ENCODE assay signal across 8 cellular contexts in the genomic region with DNA sequence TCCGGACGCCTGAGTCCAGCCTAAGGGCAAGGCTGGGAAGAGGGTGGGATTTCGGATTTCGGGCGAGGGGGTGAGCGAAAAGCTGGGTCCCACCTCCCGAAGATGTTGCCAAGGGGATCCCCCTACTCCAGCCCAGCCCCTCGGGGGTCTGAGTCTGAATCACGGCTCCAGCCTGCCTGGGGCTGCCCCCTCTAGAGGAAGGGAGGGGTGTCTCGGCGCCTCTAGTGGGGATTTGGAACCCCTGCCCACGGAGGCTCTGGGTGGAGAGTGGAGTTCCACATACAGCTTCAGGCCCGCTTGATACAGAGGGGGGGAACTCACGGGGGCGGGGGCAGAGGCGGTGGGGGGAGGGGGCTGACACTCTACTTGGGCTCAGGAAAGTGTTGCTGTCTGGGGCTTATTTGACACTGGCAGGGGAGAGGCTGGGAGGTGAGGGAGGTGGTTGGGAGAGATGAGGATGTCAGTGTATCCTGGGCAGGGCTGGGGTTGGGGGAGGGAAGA. TPM values are rescaled to one million over a fixed set of nuclear protein-coding genes. Genes with fewer than 3 reads are reported as not detected.
DNase-seq lines count a peak whose midpoint lies in the region; ATAC-seq and TF ChIP-seq lines count a peak whose summit lies in the region.

No MANE protein-coding gene starts in this region.

- TF ChIP-seq CTCF in AG09309 (IDR thresholded peaks at IDR 0.05; ENCODE audit: control insufficient read depth, insufficient read depth, low read depth, low read length, missing control alignments): peak; percentile 29
- no peak for TF ChIP-seq CTCF in OCI-LY7 (conservative IDR thresholded peaks at IDR 0.05; ENCODE audit: low read length)
- no peak for TF ChIP-seq CTCF in fibroblast of pulmonary artery (IDR thresholded peaks at IDR 0.05; ENCODE audit: low read length, missing control alignments)
- no peak for TF ChIP-seq CTCF in nephron progenitor cell (IDR thresholded peaks at IDR 0.05)

- H4K20me1 ChIP-seq in OCI-LY7 (ENCODE audit: insufficient read depth, low read length): no peaks in the 10 kb centered on the region; the same call in 1 of the 2 replicates

- no peak overlapping the region for H3K27ac ChIP-seq in OCI-LY7 (ENCODE audit: low read depth, low read length, poor library complexity, severe bottlenecking)
- no peak overlapping the region for H3K27ac ChIP-seq in substantia nigra (ENCODE audit: low read depth, low read length, poor library complexity, severe bottlenecking)

- no peaks in the 10 kb centered on the region for H3K9me2 ChIP-seq in OCI-LY7 (ENCODE audit: insufficient read depth, low read length)

- ATAC-seq in HG03469 (IDR thresholded peaks at IDR 0.05; ENCODE audit: unreplicated experiment): no peak
- ATAC-seq in GM19463 (IDR thresholded peaks at IDR 0.05; ENCODE audit: unreplicated experiment): no peak

- no peaks in the 10 kb centered on the region for H3K9me3 ChIP-seq in OCI-LY7 (ENCODE audit: low read length)

- no peak overlapping the region for H2AFZ ChIP-seq in OCI-LY7 (ENCODE audit: low read length)

- no TSS peak for BruUV-seq in OCI-LY7 (replicated peaks; lab: Mats Ljungman, UMichigan)

- no peak for DNase-seq in AG09309 (ENCODE audit: low read depth)
- DNase-seq in OCI-LY7 (ENCODE audit: low spot score): no peak
- no peak for DNase-seq in fibroblast of pulmonary artery (ENCODE audit: low read depth)
- peak; percentile 51 for DNase-seq in nephron progenitor cell
- DNase-seq in activated CD4-positive, alpha-beta T cell treated with anti-CD3 and anti-CD28 coated beads, Interleukin-2, amount 50 U/mL, for 1 hour: no peak
- DNase-seq in substantia nigra (lab: John Stamatoyannopoulos, UW): no peak

- H3K36me3 ChIP-seq in OCI-LY7 (ENCODE audit: insufficient read depth, low read length): no peaks in the 10 kb centered on the region

- peaks cover 58% of the 10 kb centered on the region for H3K4me1 Mint-ChIP-seq in nephron progenitor cell

- intact Hi-C loops in OCI-LY7 (cut with micrococcal nuclease; ENCODE audit: unreplicated experiment): loop anchor here (5.0 kb wide), 1 partner anchor 43 kb away; no protein-coding TSS in a partner anchor

- POLR2A ChIA-PET in OCI-LY7 (lab: Charles Lee): interaction anchor here (0.7 kb wide), 1 partner anchor 8 kb away, joined by 3 read pairs; no protein-coding TSS in a partner anchor

- peak overlapping the region; percentile 88 for H3K4me3 Mint-ChIP-seq in nephron progenitor cell

- peak overlapping the region; percentile 91 for H3K4me3 ChIP-seq in AG09309 (ENCODE audit: control insufficient read depth, low read depth, low read length)
- no peak overlapping the region for H3K4me3 ChIP-seq in OCI-LY7 (ENCODE audit: low read depth, low read length, poor library complexity, severe bottlenecking)
- peak overlapping the region; percentile 95 for H3K4me3 ChIP-seq in fibroblast of pulmonary artery (replicated peaks; ENCODE audit: low read depth, low read length)

- H3K27me3 Mint-ChIP-seq in nephron progenitor cell (ENCODE audit: low read depth, poor library complexity): peaks cover 33% of the 10 kb centered on the region

- no peaks in the 10 kb centered on the region for H3K79me2 ChIP-seq in OCI-LY7 (ENCODE audit: insufficient read depth, low read depth, low read length)

- H3K4me1 ChIP-seq in OCI-LY7 (ENCODE audit: insufficient read depth, low read length, poor library complexity, severe bottlenecking): no peaks in the 10 kb centered on the region

- no peaks in the 10 kb centered on the region for H3K9me3 Mint-ChIP-seq in nephron progenitor cell

- H3K4me2 ChIP-seq in OCI-LY7 (ENCODE audit: low read length): peak overlapping the region; percentile 37; the same call in 1 of the 2 replicates

- H3K27ac Mint-ChIP-seq in nephron progenitor cell: peak overlapping the region; percentile 84

- H3K36me3 Mint-ChIP-seq in nephron progenitor cell (ENCODE audit: low read depth): no peaks in the 10 kb centered on the region

- CTCF ChIA-PET in OCI-LY7 (lab: Charles Lee; ENCODE audit: unreplicated experiment): no interaction called here

RNA-seq across cellular contexts. Expression of a gene that starts 0.7 kb away (rescaled TPM):
- not detected in 2 replicates for total RNA-seq in OCI-LY7 (2014; rRNA removed; shearing (Covaris generic))
- not detected in 2 replicates for total RNA-seq in OCI-LY7 (2022)
